Comparison of ENCODE assay signal across 8 cellular contexts in genomic region chr14:60164404-60164716, GRCh38. TPM values are rescaled to one million over a fixed set of nuclear protein-coding genes. Genes with fewer than 3 reads are reported as not detected.
DNase-seq lines count a peak whose midpoint lies in the region; ATAC-seq, FAIRE-seq and TF ChIP-seq lines count a peak whose summit lies in the region.

No MANE protein-coding gene starts in this region.

- H3K9me3 ChIP-seq in keratinocyte (ENCODE audit: control insufficient read depth, low read depth, low read length) (no peaks in the 10 kb centered on the region), thoracic aorta (no peaks in the 10 kb centered on the region)

- H3K4me1 Mint-ChIP-seq in activated T-helper 17 cell treated with anti-CD3 and anti-CD28 coated beads, Interleukin-2, amount 50 U/mL, for 72 hours, result peaks cover 34% of the 10 kb centered on the region

- peaks cover 18% of the 10 kb centered on the region for H3K4me1 ChIP-seq in keratinocyte (ENCODE audit: control insufficient read depth, extremely low read depth, insufficient read depth, low read length)
- peaks cover 29 to 48% of the 10 kb centered on the region in 2 donors for H3K4me1 ChIP-seq in thoracic aorta (ENCODE audit: control insufficient read depth in 1 of 2, low read depth in 2 of 2)

- H3K4me3 Mint-ChIP-seq in activated T-helper 17 cell treated with anti-CD3 and anti-CD28 coated beads, Interleukin-2, amount 50 U/mL, for 72 hours, result peak overlapping the region; percentile 94

- peaks cover 10% of the 10 kb centered on the region for H3K36me3 Mint-ChIP-seq in activated T-helper 17 cell treated with anti-CD3 and anti-CD28 coated beads, Interleukin-2, amount 50 U/mL, for 72 hours (ENCODE audit: low read depth)

- H3K27ac ChIP-seq in keratinocyte (ENCODE audit: control insufficient read depth, insufficient read depth, low read length) (peak overlapping the region; percentile 80), thoracic aorta (peak overlapping the region; percentile 80 to 95)

- H3K4me3 ChIP-seq in keratinocyte (ENCODE audit: control insufficient read depth in 2 of 3, extremely low read depth in 1 of 3, insufficient read depth in 2 of 3, low read depth in 1 of 3, low read length in 3 of 3) (peak overlapping the region; percentile 50 to 82 (median 80)), thoracic aorta (peak overlapping the region; percentile 96)

- dilution Hi-C loops in keratinocyte (cut with MboI; ENCODE audit: extremely low pct_ligation_motif_present, low sequenced_read_pairs), result no loop called here

- H3K27me3 ChIP-seq in keratinocyte (ENCODE audit: control insufficient read depth, extremely low read depth, insufficient read depth, low read length), result no peaks in the 10 kb centered on the region
- H3K27me3 ChIP-seq in thoracic aorta (replicated peaks; ENCODE audit: insufficient read depth), result no peaks in the 10 kb centered on the region

- DNase-seq in keratinocyte (ENCODE audit: low read depth, low spot score) (no peak), thoracic aorta (ENCODE audit: low spot score) (no peak), GM19240 (ENCODE audit: insufficient read length, low spot score) (no peak), NCI-H510A (lab: John Stamatoyannopoulos, UW) (no peak)

- H3K27me3 Mint-ChIP-seq in activated T-helper 17 cell treated with anti-CD3 and anti-CD28 coated beads, Interleukin-2, amount 50 U/mL, for 72 hours, result no peaks in the 10 kb centered on the region

- no peaks in the 10 kb centered on the region for H3K9me1 ChIP-seq in keratinocyte (ENCODE audit: control insufficient read depth, extremely low read depth, insufficient read depth, low read length)

- TF ChIP-seq CTCF in keratinocyte (optimal IDR thresholded peaks at IDR 0.05 in 1 of 3, IDR thresholded peaks at IDR 0.05 in 1 of 3, conservative IDR thresholded peaks at IDR 0.05 in 1 of 3; ENCODE audit: extremely low read depth in 1 of 3, insufficient read depth in 2 of 3, low read length in 3 of 3), result no peak
- no peak for TF ChIP-seq CTCF in thoracic aorta (IDR thresholded peaks at IDR 0.05)

- no peaks in the 10 kb centered on the region for H3K9me3 Mint-ChIP-seq in activated T-helper 17 cell treated with anti-CD3 and anti-CD28 coated beads, Interleukin-2, amount 50 U/mL, for 72 hours

- H2AFZ ChIP-seq in keratinocyte (ENCODE audit: control insufficient read depth, low read length), result peak overlapping the region; percentile 70

- FAIRE-seq in keratinocyte (lab: Jason Lieb, UNC), result no peak

- peaks cover 27% of the 10 kb centered on the region for H3K79me2 ChIP-seq in keratinocyte (ENCODE audit: control insufficient read depth, insufficient read depth, low read length)

- peak overlapping the region; percentile 95 for H3K27ac Mint-ChIP-seq in activated T-helper 17 cell treated with anti-CD3 and anti-CD28 coated beads, Interleukin-2, amount 50 U/mL, for 72 hours

- peak overlapping the region; percentile 80 for H3K4me2 ChIP-seq in keratinocyte (ENCODE audit: control insufficient read depth, extremely low read depth, insufficient read depth, low read depth, low read length)

- no peaks in the 10 kb centered on the region for H3K36me3 ChIP-seq in keratinocyte (ENCODE audit: control insufficient read depth in 2 of 2, extremely low read depth in 1 of 2, insufficient read depth in 2 of 2, low read length in 2 of 2)
- no peaks in the 10 kb centered on the region for H3K36me3 ChIP-seq in thoracic aorta

- H3K9ac ChIP-seq in keratinocyte (ENCODE audit: control insufficient read depth, extremely low read depth, insufficient read depth, low read length), result peak overlapping the region; percentile 88

- H4K20me1 ChIP-seq in keratinocyte (ENCODE audit: control insufficient read depth, extremely low read depth, insufficient read depth, low read length), result no peaks in the 10 kb centered on the region

- ATAC-seq in GM18517 (IDR thresholded peaks at IDR 0.05; ENCODE audit: unreplicated experiment), result peak; percentile 20
- peak; percentile 10 for ATAC-seq in HG02852 (IDR thresholded peaks at IDR 0.05; ENCODE audit: unreplicated experiment)
- ATAC-seq in activated T-helper 17 cell treated with anti-CD3 and anti-CD28 coated beads, Interleukin-2, amount 50 U/mL, for 72 hours (replicated peaks), result no peak
- no peak for ATAC-seq in thoracic aorta (ENCODE audit: insufficient number of reproducible peaks, low FRiP score, low read depth)
- ATAC-seq in GM18861 (IDR thresholded peaks at IDR 0.05; ENCODE audit: unreplicated experiment), result no peak

RNA-seq across cellular contexts. Expression of gene DHRS7, which starts 0.8 kb away (rescaled TPM):
- 10 to 100 TPM; 47.6 to 60.6 TPM for total RNA-seq in activated T-helper 17 cell treated with anti-CD3 and anti-CD28 coated beads, Interleukin-2, amount 50 U/mL, for 72 hours
- polyA plus RNA-seq in keratinocyte, result 55.7 to 98.3 TPM (median 79.2 TPM) in 3 replicates
- 64.4 TPM for polyA plus RNA-seq in keratinocyte (2011; ENCODE audit: low read depth)
- 67.6 and 101 TPM in 2 replicates for polyA plus RNA-seq in keratinocyte (2011; cell fraction: cytosol; rRNA removed)
- polyA plus RNA-seq in keratinocyte (2011; cell fraction: nucleus; rRNA removed), result 90.5 and 113 TPM in 2 replicates
- polyA plus RNA-seq in keratinocyte (2012; ENCODE audit: low replicate concordance), result 101 and 111 TPM in 2 replicates
- polyA minus RNA-seq in keratinocyte, result 27.4 to 44.9 TPM (median 31.7 TPM) in 3 replicates
- polyA minus RNA-seq in keratinocyte (2011; cell fraction: cytosol; rRNA and poly(A)+ RNA removed), result 102 TPM
- polyA minus RNA-seq in keratinocyte (2011; cell fraction: nucleus; rRNA and poly(A)+ RNA removed), result 61.4 and 66.1 TPM in 2 replicates
- 100 to 1,000 TPM in 1 of 2 donors, 10 to 100 TPM in 1; 74.2 to 117 TPM for total RNA-seq in thoracic aorta

Comparison
In these comparisons a context has a peak if more than half of its experiments do, and no peak if none do; other contexts are left out.
1. ATAC-seq: peak in GM18517 (single experiment) and HG02852 (single experiment); none in activated T-helper 17 cell treated with anti-CD3 and anti-CD28 coated beads, Interleukin-2, amount 50 U/mL, for 72 hours (single experiment), thoracic aorta (single experiment) and GM18861 (single experiment).